In genomic region chr15:56946150-56946549, GRCh38 we compare ENCODE assay signal across 28 cellular contexts. TPM values are rescaled to one million over a fixed set of nuclear protein-coding genes. Genes with fewer than 3 reads are reported as not detected.
DNase-seq lines count a peak whose midpoint lies in the region; ATAC-seq, FAIRE-seq and TF ChIP-seq lines count a peak whose summit lies in the region.
"Had no signal": no experiment of that assay in that cellular context is flagged by ENCODE, and none has a peak within 500 bp of the region (broad histone marks: within the 10 kb centered on the region; RNA-seq: fewer than 3 reads in every experiment).

No MANE protein-coding gene starts in this region.

- TF ChIP-seq EP300 in SK-N-SH (IDR thresholded peaks at IDR 0.05; ENCODE audit: borderline replicate concordance in 1 of 2, low read depth in 1 of 2, low read length in 1 of 2): no peak
- no peak for TF ChIP-seq EP300 in K562 (IDR thresholded peaks at IDR 0.05; ENCODE audit: low read length)

- H3K4me2 ChIP-seq in SK-N-SH (no peak overlapping the region), K562 (ENCODE audit: insufficient read depth, low read length) (no peak overlapping the region)
- H3K4me2 ChIP-seq: A549, BLaER1 had no signal

- no peaks in the 10 kb centered on the region for H3K9me1 ChIP-seq in K562 (ENCODE audit: control insufficient read depth, insufficient read depth, low read length)

- CTCF ChIA-PET in SK-N-SH (lab: Yijun Ruan, JAX): no interaction called here
- CTCF ChIA-PET in K562 (lab: Yijun Ruan, JAX; ENCODE audit: low intra/inter-chr PET ratio): no interaction called here

- H3K36me3 ChIP-seq in SK-N-SH (replicated peaks in 1 of 2; ENCODE audit: control insufficient read depth in 1 of 2, insufficient read depth in 2 of 2, low read length in 1 of 2): peaks cover 10 to 39% of the 10 kb centered on the region in 2 experiments
- H3K36me3 ChIP-seq in K562 (ENCODE audit: control insufficient read depth, insufficient read depth, low read length): peaks cover 14% of the 10 kb centered on the region; the same call in 1 of the 3 replicates

- FAIRE-seq in K562 (lab: Jason Lieb, UNC) (no peak), islet of Langerhans (lab: Jason Lieb, UNC) (peak; percentile 64)
- FAIRE-seq: A549, GM12878, GM12892, GM18507 had no signal

- no TSS peak for BruUV-seq in K562 (replicated peaks; lab: Mats Ljungman, UMichigan)

- in situ Hi-C loops in K562 (cut with MboI): no loop called here
- in situ Hi-C loops in ACHN (cut with HindIII; ENCODE audit: low pct_ligation_motif_present, low pct_unique_long_range_greater_than_20kb, low sequenced_read_pairs): no loop called here

- H3K27ac Mint-ChIP-seq in dendritic cell treated with granulocyte-macrophage colony-stimulating factor and Interleukin-4, amounts not matched to agents 40 ng/mL and 50 ng/mL, for 4 days: peak overlapping the region; percentile 27

- H3F3A ChIP-seq in SK-N-SH (replicated peaks; ENCODE audit: insufficient read depth): no peaks in the 10 kb centered on the region

- H3K4me3 ChIP-seq in SK-N-SH (ENCODE audit: low read depth in 2 of 2, low read length in 1 of 2) (no peak overlapping the region), K562 (no peak overlapping the region)
- H3K4me3 ChIP-seq: A549, BLaER1, GM12878 had no signal

- no peaks in the 10 kb centered on the region for H3K9me2 ChIP-seq in SK-N-SH

- no peak overlapping the region for H3K9ac ChIP-seq in SK-N-SH
- H3K9ac ChIP-seq in K562 (ENCODE audit: insufficient read depth in 1 of 2, low read depth in 2 of 2, low read length in 2 of 2): no peak overlapping the region
- H3K9ac ChIP-seq: BLaER1 had no signal

- H3K79me2 ChIP-seq in SK-N-SH (ENCODE audit: insufficient read depth) (peaks cover 100% of the 10 kb centered on the region), K562 (ENCODE audit: control insufficient read depth, insufficient read depth, low read length) (peaks cover 90% of the 10 kb centered on the region)

- DNase-seq in SK-N-SH: no peak
- no peak for DNase-seq in K562 (ENCODE audit: extremely low read depth in 1 of 4, low spot score in 3 of 4)
- no peak for DNase-seq in activated gamma-delta T cell (lab: John Stamatoyannopoulos, UW)
- DNase-seq in ACHN: no peak
- DNase-seq: BE2C; C1 segment of cervical spinal cord; CD4-positive, alpha-beta memory T cell; CD4-positive, CD25-positive, alpha-beta regulatory T cell; CD8-positive, alpha-beta memory T cell; COR-L47; DMS 273 treated with DMSO at 0.1 percent for 48 hours; DMS153; DMS53; DMS79; DND-41; EL; GDM1 had no signal

- H3K27me3 Mint-ChIP-seq in dendritic cell treated with granulocyte-macrophage colony-stimulating factor and Interleukin-4, amounts not matched to agents 40 ng/mL and 50 ng/mL, for 4 days: no peaks in the 10 kb centered on the region
- H3K27me3 Mint-ChIP-seq: CD4-positive, alpha-beta memory T cell; CD4-positive, CD25-positive, alpha-beta regulatory T cell; CD8-positive, alpha-beta memory T cell had no signal

- WGBS in SK-N-SH (ENCODE audit: low lambda C conversion rate): 94% methylated on average over 3 of the region's 3 CpGs
- WGBS in K562 (ENCODE audit: insufficient coverage, low coverage, missing lambda C conversion rate): 100% methylated on average over 3 of the region's 3 CpGs

- intact Hi-C loops in K562 (cut with micrococcal nuclease): no loop called here
- intact Hi-C loops in dendritic cell treated with granulocyte-macrophage colony-stimulating factor and Interleukin-4, amounts not matched to agents 40 ng/mL and 50 ng/mL, for 4 days (cut with micrococcal nuclease): no loop called here

- no peaks in the 10 kb centered on the region for H3K27me3 ChIP-seq in SK-N-SH (ENCODE audit: insufficient read depth)
- H3K27me3 ChIP-seq in K562 (ENCODE audit: control insufficient read depth in 2 of 2, insufficient read depth in 2 of 2, low read length in 2 of 2): no peaks in the 10 kb centered on the region
- H3K27me3 ChIP-seq: BE2C, BLaER1 had no signal

- TF ChIP-seq CTCF in SK-N-SH (IDR thresholded peaks at IDR 0.05) (no peak), K562 (IDR thresholded peaks at IDR 0.05 in 2 of 3, conservative IDR thresholded peaks at IDR 0.05 in 1 of 3; ENCODE audit: insufficient read depth in 2 of 3, low read depth in 1 of 3, low read length in 3 of 3) (no peak)

- TF ChIP-seq RAD21 in SK-N-SH (IDR thresholded peaks at IDR 0.05; ENCODE audit: low read length) (no peak), K562 (CRISPR knock-in tag; conservative IDR thresholded peaks at IDR 0.05 in 1 of 2, IDR thresholded peaks at IDR 0.05 in 1 of 2) (no peak)

- no peaks in the 10 kb centered on the region for H3K9me3 Mint-ChIP-seq in dendritic cell treated with granulocyte-macrophage colony-stimulating factor and Interleukin-4, amounts not matched to agents 40 ng/mL and 50 ng/mL, for 4 days

- ATAC-seq in SK-N-SH treated with all-trans-retinoic acid at 6 μM for 48 hours (no peak), K562 (no peak), GM19023 (IDR thresholded peaks at IDR 0.05; ENCODE audit: unreplicated experiment) (no peak)
- ATAC-seq: A549, GM12878 had no signal

- H3K9me3 ChIP-seq in SK-N-SH (0 out of 2 replicates have a peak, but pooled peaks cover 7% of the 10 kb centered on the region), K562 (replicated peaks; ENCODE audit: control insufficient read depth, insufficient read depth, low read depth, low read length) (no peaks in the 10 kb centered on the region)
- H3K9me3 ChIP-seq: BE2C had no signal

- no peak overlapping the region for H2AFZ ChIP-seq in SK-N-SH (ENCODE audit: low read depth)
- H2AFZ ChIP-seq in K562 (ENCODE audit: low read depth, low read length): no peak overlapping the region

- H3K4me3 Mint-ChIP-seq in dendritic cell treated with granulocyte-macrophage colony-stimulating factor and Interleukin-4, amounts not matched to agents 40 ng/mL and 50 ng/mL, for 4 days: no peak overlapping the region
- H3K4me3 Mint-ChIP-seq: CD14-positive monocyte; CD4-positive, CD25-positive, alpha-beta regulatory T cell had no signal

- H3K4me1 ChIP-seq in SK-N-SH (ENCODE audit: control insufficient read depth in 1 of 2, insufficient read depth in 2 of 2, low read depth in 1 of 2, low read length in 1 of 2) (peaks cover 10 to 18% of the 10 kb centered on the region in 2 experiments; a peak in 3 of 4 replicates), K562 (replicated peaks in 1 of 2; ENCODE audit: control insufficient read depth in 2 of 2, insufficient read depth in 2 of 2, low read length in 2 of 2) (no peaks in the 10 kb centered on the region)
- H3K4me1 ChIP-seq: BLaER1 had no signal

- POLR2A ChIA-PET in SK-N-SH (lab: Yijun Ruan, JAX) (no interaction called here), K562 (lab: Yijun Ruan, JAX) (no interaction called here)

- TF ChIP-seq POLR2A in K562 (conservative IDR thresholded peaks at IDR 0.05): no peak

- no peak overlapping the region for H3K27ac ChIP-seq in SK-N-SH (ENCODE audit: low read depth in 2 of 2, low read length in 1 of 2)
- no peak overlapping the region for H3K27ac ChIP-seq in K562 (ENCODE audit: extremely low read depth, low read depth, low read length)
- H3K27ac ChIP-seq: 22Rv1, A549, BLaER1 had no signal

- H4K20me1 ChIP-seq in SK-N-SH (ENCODE audit: insufficient read depth): peaks cover 41% of the 10 kb centered on the region
- H4K20me1 ChIP-seq in K562 (replicated peaks; ENCODE audit: control insufficient read depth, insufficient read depth, low read length): no peaks in the 10 kb centered on the region

- H3K4me1 Mint-ChIP-seq in dendritic cell treated with granulocyte-macrophage colony-stimulating factor and Interleukin-4, amounts not matched to agents 40 ng/mL and 50 ng/mL, for 4 days (ENCODE audit: low read depth): peaks cover 31% of the 10 kb centered on the region

- H3K36me3 Mint-ChIP-seq in dendritic cell treated with granulocyte-macrophage colony-stimulating factor and Interleukin-4, amounts not matched to agents 40 ng/mL and 50 ng/mL, for 4 days (ENCODE audit: low read depth): peaks cover 14% of the 10 kb centered on the region

TF ChIP-seq in SK-N-SH treated with all-trans-retinoic acid at 6 μM for 48 hours, 23 proteins besides CTCF, POLR2A, EP300 and RAD21 (continues in another document):
- TF ChIP-seq ISL1 (CRISPR knock-in tag; IDR thresholded peaks at IDR 0.05): no peak
- no peak for TF ChIP-seq ESRRG (CRISPR knock-in tag; IDR thresholded peaks at IDR 0.05)

TF ChIP-seq in K562, 482 proteins besides CTCF, POLR2A, EP300 and RAD21:
- TF ChIP-seq TRIM28 (IDR thresholded peaks at IDR 0.05) (peak; percentile 33; the same call in 1 of the 2 replicates), ZNF282 (CRISPR knock-in tag; IDR thresholded peaks at IDR 0.05) (no peak), PTBP1 (IDR thresholded peaks at IDR 0.05; ENCODE audit: low read depth, low read length) (no peak), ZFP30 (CRISPR knock-in tag; IDR thresholded peaks at IDR 0.05; ENCODE audit: borderline replicate concordance) (peak; percentile 92), RBM25 (IDR thresholded peaks at IDR 0.05; ENCODE audit: low read depth, low read length, severe bottlenecking) (peak; percentile 50)

RNA-seq across cellular contexts. Expression of gene TCF12, which starts 27.7 kb away (rescaled TPM):
- polyA plus RNA-seq in SK-N-SH (2012; rRNA removed) (49.6 and 50.6 TPM in 2 replicates), K562 (2011; rRNA removed) (66.8 and 75.1 TPM in 2 replicates), K562 (2014; fragmentation: Illumina TruSeq; extraction: Trizol) (57.4 and 72.5 TPM in 2 replicates), K562 (2014; fragmentation: Nextera tagmentation; extraction: Ambion mirVana) (10 to 100 TPM; 10.5 to 12.9 TPM), K562 (2014; rRNA removed) (22.4 and 23.5 TPM in 2 replicates)
- 48.4 and 57.3 TPM in 2 replicates for polyA plus RNA-seq in SK-N-SH (2012; cell fraction: cytosol; rRNA removed)
- 44.5 and 54.7 TPM in 2 replicates for polyA plus RNA-seq in SK-N-SH (2012; cell fraction: nucleus; rRNA removed)
- total RNA-seq in K562 (2011; cell fraction: chromatin; rRNA removed; ENCODE audit: low replicate concordance): 177 and 194 TPM in 2 replicates
- 37.9 and 49.0 TPM in 2 replicates for total RNA-seq in K562 (2011; cell fraction: nucleolus; rRNA removed)
- 77.7 and 107 TPM in 2 replicates for total RNA-seq in K562 (2011; cell fraction: nucleoplasm; rRNA removed)
- total RNA-seq in K562 (2014; rRNA removed) (132 and 141 TPM in 2 replicates), K562 (2014; rRNA removed; fragmentation: Illumina TruSeq; extraction: Trizol) (49.6 and 59.4 TPM in 2 replicates), K562 (2015; rRNA removed; fragmentation: Illumina TruSeq; extraction: Trizol) (50.3 and 52.9 TPM in 2 replicates), K562 (2021) (76.5 and 78.4 TPM in 2 replicates)
- polyA plus RNA-seq in K562 (2011; cell fraction: cytosol; rRNA removed): 67.8 and 76.1 TPM in 2 replicates
- 104 and 117 TPM in 2 replicates for polyA plus RNA-seq in K562 (2011; cell fraction: nucleus; rRNA removed)
- 28.6 and 33.8 TPM in 2 replicates for polyA plus RNA-seq in K562 (2012)
- polyA minus RNA-seq in K562 (2011; rRNA and poly(A)+ RNA removed): 80.0 and 109 TPM in 2 replicates
- polyA minus RNA-seq in K562 (2011; cell fraction: cytosol; rRNA and poly(A)+ RNA removed): 48.3 and 64.8 TPM in 2 replicates
- 74.5 and 100 TPM in 2 replicates for polyA minus RNA-seq in K562 (2011; cell fraction: nucleus; rRNA and poly(A)+ RNA removed)
